Comparison of ENCODE assay signal across 1 cellular context in genomic region chr4:67687639-67688038, GRCh38.
TF ChIP-seq lines count a peak whose summit lies in the region.

No MANE protein-coding gene starts in this region.

TF ChIP-seq in GM23338, 12 proteins besides CTCF, POLR2A, EP300 and RAD21 (continued from another document):
- no peak for TF ChIP-seq ZNF462 (CRISPR knock-in tag; IDR thresholded peaks at IDR 0.05)
- TF ChIP-seq POLR2AphosphoS5 (IDR thresholded peaks at IDR 0.05; ENCODE audit: low read depth), result no peak
- no peak for TF ChIP-seq ZNF114 (CRISPR knock-in tag; IDR thresholded peaks at IDR 0.05)
- no peak for TF ChIP-seq EZH2 (IDR thresholded peaks at IDR 0.05; ENCODE audit: low read depth, unreplicated experiment)
- TF ChIP-seq ZNF331 (CRISPR knock-in tag; IDR thresholded peaks at IDR 0.05; ENCODE audit: low read depth), result no peak
- TF ChIP-seq NANOG (IDR thresholded peaks at IDR 0.05; ENCODE audit: borderline replicate concordance), result no peak
- no peak for TF ChIP-seq REST (IDR thresholded peaks at IDR 0.05; ENCODE audit: unreplicated experiment)
- no peak for TF ChIP-seq EZH2phosphoT487 (IDR thresholded peaks at IDR 0.05; ENCODE audit: unreplicated experiment)
- TF ChIP-seq JUNB (IDR thresholded peaks at IDR 0.05; ENCODE audit: unreplicated experiment), result no peak
- no peak for TF ChIP-seq ETS1 (IDR thresholded peaks at IDR 0.05)
